1 cellular context compared by ENCODE assay signal in genomic region chr4:174663254-174663653, GRCh38.
TF ChIP-seq lines count a peak whose summit lies in the region.

No MANE protein-coding gene starts in this region.

TF ChIP-seq in GM23338, 12 proteins besides CTCF, POLR2A, EP300 and RAD21 (continued from another document):
- TF ChIP-seq, protein P1, sequence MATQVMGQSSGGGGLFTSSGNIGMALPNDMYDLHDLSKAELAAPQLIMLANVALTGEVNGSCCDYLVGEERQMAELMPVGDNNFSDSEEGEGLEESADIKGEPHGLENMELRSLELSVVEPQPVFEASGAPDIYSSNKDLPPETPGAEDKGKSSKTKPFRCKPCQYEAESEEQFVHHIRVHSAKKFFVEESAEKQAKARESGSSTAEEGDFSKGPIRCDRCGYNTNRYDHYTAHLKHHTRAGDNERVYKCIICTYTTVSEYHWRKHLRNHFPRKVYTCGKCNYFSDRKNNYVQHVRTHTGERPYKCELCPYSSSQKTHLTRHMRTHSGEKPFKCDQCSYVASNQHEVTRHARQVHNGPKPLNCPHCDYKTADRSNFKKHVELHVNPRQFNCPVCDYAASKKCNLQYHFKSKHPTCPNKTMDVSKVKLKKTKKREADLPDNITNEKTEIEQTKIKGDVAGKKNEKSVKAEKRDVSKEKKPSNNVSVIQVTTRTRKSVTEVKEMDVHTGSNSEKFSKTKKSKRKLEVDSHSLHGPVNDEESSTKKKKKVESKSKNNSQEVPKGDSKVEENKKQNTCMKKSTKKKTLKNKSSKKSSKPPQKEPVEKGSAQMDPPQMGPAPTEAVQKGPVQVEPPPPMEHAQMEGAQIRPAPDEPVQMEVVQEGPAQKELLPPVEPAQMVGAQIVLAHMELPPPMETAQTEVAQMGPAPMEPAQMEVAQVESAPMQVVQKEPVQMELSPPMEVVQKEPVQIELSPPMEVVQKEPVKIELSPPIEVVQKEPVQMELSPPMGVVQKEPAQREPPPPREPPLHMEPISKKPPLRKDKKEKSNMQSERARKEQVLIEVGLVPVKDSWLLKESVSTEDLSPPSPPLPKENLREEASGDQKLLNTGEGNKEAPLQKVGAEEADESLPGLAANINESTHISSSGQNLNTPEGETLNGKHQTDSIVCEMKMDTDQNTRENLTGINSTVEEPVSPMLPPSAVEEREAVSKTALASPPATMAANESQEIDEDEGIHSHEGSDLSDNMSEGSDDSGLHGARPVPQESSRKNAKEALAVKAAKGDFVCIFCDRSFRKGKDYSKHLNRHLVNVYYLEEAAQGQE (IDR thresholded peaks at IDR 0.05; ENCODE audit: unreplicated experiment): no peak
- TF ChIP-seq JUNB (IDR thresholded peaks at IDR 0.05; ENCODE audit: unreplicated experiment) (no peak), NANOG (IDR thresholded peaks at IDR 0.05; ENCODE audit: borderline replicate concordance) (no peak), POLR2AphosphoS5 (IDR thresholded peaks at IDR 0.05; ENCODE audit: low read depth) (no peak), EZH2phosphoT487 (IDR thresholded peaks at IDR 0.05; ENCODE audit: unreplicated experiment) (no peak), EZH2 (IDR thresholded peaks at IDR 0.05; ENCODE audit: low read depth, unreplicated experiment) (no peak), STAT1 (IDR thresholded peaks at IDR 0.05; ENCODE audit: unreplicated experiment) (no peak)
- TF ChIP-seq, protein P2, sequence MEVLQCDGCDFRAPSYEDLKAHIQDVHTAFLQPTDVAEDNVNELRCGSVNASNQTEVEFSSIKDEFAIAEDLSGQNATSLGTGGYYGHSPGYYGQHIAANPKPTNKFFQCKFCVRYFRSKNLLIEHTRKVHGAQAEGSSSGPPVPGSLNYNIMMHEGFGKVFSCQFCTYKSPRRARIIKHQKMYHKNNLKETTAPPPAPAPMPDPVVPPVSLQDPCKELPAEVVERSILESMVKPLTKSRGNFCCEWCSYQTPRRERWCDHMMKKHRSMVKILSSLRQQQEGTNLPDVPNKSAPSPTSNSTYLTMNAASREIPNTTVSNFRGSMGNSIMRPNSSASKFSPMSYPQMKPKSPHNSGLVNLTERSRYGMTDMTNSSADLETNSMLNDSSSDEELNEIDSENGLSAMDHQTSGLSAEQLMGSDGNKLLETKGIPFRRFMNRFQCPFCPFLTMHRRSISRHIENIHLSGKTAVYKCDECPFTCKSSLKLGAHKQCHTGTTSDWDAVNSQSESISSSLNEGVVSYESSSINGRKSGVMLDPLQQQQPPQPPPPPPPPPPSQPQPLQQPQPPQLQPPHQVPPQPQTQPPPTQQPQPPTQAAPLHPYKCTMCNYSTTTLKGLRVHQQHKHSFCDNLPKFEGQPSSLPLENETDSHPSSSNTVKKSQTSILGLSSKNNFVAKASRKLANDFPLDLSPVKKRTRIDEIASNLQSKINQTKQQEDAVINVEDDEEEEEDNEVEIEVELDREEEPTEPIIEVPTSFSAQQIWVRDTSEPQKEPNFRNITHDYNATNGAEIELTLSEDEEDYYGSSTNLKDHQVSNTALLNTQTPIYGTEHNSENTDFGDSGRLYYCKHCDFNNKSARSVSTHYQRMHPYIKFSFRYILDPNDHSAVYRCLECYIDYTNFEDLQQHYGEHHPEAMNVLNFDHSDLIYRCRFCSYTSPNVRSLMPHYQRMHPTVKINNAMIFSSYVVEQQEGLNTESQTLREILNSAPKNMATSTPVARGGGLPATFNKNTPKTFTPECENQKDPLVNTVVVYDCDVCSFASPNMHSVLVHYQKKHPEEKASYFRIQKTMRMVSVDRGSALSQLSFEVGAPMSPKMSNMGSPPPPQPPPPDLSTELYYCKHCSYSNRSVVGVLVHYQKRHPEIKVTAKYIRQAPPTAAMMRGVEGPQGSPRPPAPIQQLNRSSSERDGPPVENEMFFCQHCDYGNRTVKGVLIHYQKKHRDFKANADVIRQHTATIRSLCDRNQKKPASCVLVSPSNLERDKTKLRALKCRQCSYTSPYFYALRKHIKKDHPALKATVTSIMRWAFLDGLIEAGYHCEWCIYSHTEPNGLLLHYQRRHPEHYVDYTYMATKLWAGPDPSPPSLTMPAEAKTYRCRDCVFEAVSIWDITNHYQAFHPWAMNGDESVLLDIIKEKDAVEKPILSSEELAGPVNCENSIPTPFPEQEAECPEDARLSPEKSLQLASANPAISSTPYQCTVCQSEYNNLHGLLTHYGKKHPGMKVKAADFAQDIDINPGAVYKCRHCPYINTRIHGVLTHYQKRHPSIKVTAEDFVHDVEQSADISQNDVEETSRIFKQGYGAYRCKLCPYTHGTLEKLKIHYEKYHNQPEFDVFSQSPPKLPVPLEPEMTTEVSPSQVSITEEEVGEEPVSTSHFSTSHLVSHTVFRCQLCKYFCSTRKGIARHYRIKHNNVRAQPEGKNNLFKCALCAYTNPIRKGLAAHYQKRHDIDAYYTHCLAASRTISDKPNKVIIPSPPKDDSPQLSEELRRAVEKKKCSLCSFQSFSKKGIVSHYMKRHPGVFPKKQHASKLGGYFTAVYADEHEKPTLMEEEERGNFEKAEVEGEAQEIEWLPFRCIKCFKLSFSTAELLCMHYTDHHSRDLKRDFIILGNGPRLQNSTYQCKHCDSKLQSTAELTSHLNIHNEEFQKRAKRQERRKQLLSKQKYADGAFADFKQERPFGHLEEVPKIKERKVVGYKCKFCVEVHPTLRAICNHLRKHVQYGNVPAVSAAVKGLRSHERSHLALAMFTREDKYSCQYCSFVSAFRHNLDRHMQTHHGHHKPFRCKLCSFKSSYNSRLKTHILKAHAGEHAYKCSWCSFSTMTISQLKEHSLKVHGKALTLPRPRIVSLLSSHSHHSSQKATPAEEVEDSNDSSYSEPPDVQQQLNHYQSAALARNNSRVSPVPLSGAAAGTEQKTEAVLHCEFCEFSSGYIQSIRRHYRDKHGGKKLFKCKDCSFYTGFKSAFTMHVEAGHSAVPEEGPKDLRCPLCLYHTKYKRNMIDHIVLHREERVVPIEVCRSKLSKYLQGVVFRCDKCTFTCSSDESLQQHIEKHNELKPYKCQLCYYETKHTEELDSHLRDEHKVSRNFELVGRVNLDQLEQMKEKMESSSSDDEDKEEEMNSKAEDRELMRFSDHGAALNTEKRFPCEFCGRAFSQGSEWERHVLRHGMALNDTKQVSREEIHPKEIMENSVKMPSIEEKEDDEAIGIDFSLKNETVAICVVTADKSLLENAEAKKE (CRISPR knock-in tag; IDR thresholded peaks at IDR 0.05): no peak
